In genomic region chr13:41186481-41186880, GRCh38 we compare ENCODE assay signal across 9 cellular contexts.
"Had no signal": no experiment of that assay in that cellular context is flagged by ENCODE, and none has a peak within 500 bp of the region (broad histone marks: within the 10 kb centered on the region; RNA-seq: fewer than 3 reads in every experiment).

No MANE protein-coding gene starts in this region.

- H3K9me3 ChIP-seq: HAP-1 had no signal

- FAIRE-seq: K562 had no signal

- H3K4me3 ChIP-seq: GM23248, HAP-1, K562 had no signal

- H2AFZ ChIP-seq: GM23248 had no signal

- H3K4me3 Mint-ChIP-seq: HFFc6 had no signal

- H3K9me3 Mint-ChIP-seq: HFFc6 had no signal

- DNase-seq: GM23248, GOT3, H7, HFFc6, KG1 had no signal

- H3K27ac Mint-ChIP-seq: HFFc6 had no signal

- ATAC-seq: HCT116, K562 had no signal

- H3K9ac ChIP-seq: GM23248 had no signal

- H3K4me1 ChIP-seq: HAP-1 had no signal

- H3K36me3 ChIP-seq: HAP-1 had no signal

- H3K27ac ChIP-seq: GM23248, HL-60 had no signal
